In genomic region chr16:15857779-15858560, GRCh38 we compare ENCODE assay signal across 8 cellular contexts. TPM values are rescaled to one million over a fixed set of nuclear protein-coding genes. Genes with fewer than 3 reads are reported as not detected.
DNase-seq lines count a peak whose midpoint lies in the region; ATAC-seq, FAIRE-seq and TF ChIP-seq lines count a peak whose summit lies in the region.

No MANE protein-coding gene starts in this region.

- no peaks in the 10 kb centered on the region for H3K4me1 ChIP-seq in ovary (ENCODE audit: insufficient read depth)

- intact Hi-C loops in ovary (cut with DNase I): no loop called here

- in situ Hi-C loops in KBM-7 (cut with MboI; ENCODE audit: low pct_unique_long_range_greater_than_20kb, low sequenced_read_pairs): no loop called here

- ATAC-seq in T-helper 17 cell: no peak
- ATAC-seq in HG02852 (IDR thresholded peaks at IDR 0.05; ENCODE audit: unreplicated experiment): no peak

- WGBS in ovary, 3 donors: 0 to 1% (median 0%) methylated on average over 45 to 55 of the region's 55 CpGs

- no peaks in the 10 kb centered on the region for H3K9me3 ChIP-seq in T-helper 17 cell (ENCODE audit: control insufficient read depth, low read length, poor library complexity, severe bottlenecking)
- no peaks in the 10 kb centered on the region for H3K9me3 ChIP-seq in ovary

- DNase-seq in EL (peak; percentile 39), T-helper 17 cell (no peak), frontal cortex (ENCODE audit: low spot score in 2 of 2) (peak; percentile 54 to 70), ovary (peak; percentile 37 to 76 (median 67)), NCI-H226 (no peak), globus pallidus (ENCODE audit: low spot score) (no peak), KBM-7 (no peak)

- peaks cover 8% of the 10 kb centered on the region for H3K4me1 Mint-ChIP-seq in T-helper 17 cell

- H3K27me3 Mint-ChIP-seq in T-helper 17 cell: peaks cover 44% of the 10 kb centered on the region

- no peak for FAIRE-seq in frontal cortex (lab: Jason Lieb, UNC)

- no peak for TF ChIP-seq CTCF in ovary (IDR thresholded peaks at IDR 0.05)

- no peaks in the 10 kb centered on the region for H3K36me3 ChIP-seq in ovary

- H3K4me3 Mint-ChIP-seq in T-helper 17 cell: peak overlapping the region; percentile 66

- TF ChIP-seq EP300 in ovary (IDR thresholded peaks at IDR 0.05): no peak

- no peak overlapping the region for H3K27ac Mint-ChIP-seq in T-helper 17 cell

- no peaks in the 10 kb centered on the region for H3K27me3 ChIP-seq in ovary

- peak overlapping the region; percentile 47 for H3K4me3 ChIP-seq in ovary

- H3K27ac ChIP-seq in ovary: peak overlapping the region in 1 of 2 donors; percentile 72

- H3K36me3 Mint-ChIP-seq in T-helper 17 cell (ENCODE audit: low read depth): peaks cover 6% of the 10 kb centered on the region

- TF ChIP-seq POLR2A in ovary (IDR thresholded peaks at IDR 0.05): no peak

RNA-seq across cellular contexts. Expression of gene MYH11, which starts 1.1 kb away (rescaled TPM):
- under 1 TPM; 0.22 to 0.29 TPM for total RNA-seq in T-helper 17 cell
- total RNA-seq in frontal cortex: 1.2 TPM
- total RNA-seq in ovary: 100 to 1,000 TPM in 4 of 7 donors, 10 to 100 TPM in 3; 50.9 to 886 (median 263) TPM
- polyA plus RNA-seq in ovary: 1,000 to 10,000 TPM in 1 of 2 donors, 100 to 1,000 TPM in 1; 237 to 2,765 TPM

RNA-seq across cellular contexts. Expression of gene CEP20, which starts 30.4 kb away (rescaled TPM):
- total RNA-seq in T-helper 17 cell (10 to 100 TPM; 16.3 to 20.4 TPM), frontal cortex (44.8 TPM), ovary (10 to 100 TPM; 23.4 to 41.3 (median 30.9) TPM)
- polyA plus RNA-seq in ovary: 10 to 100 TPM; 26.8 to 44.4 TPM

Comparison
In these comparisons a context has a peak if more than half of its experiments do, and no peak if none do; other contexts are left out.
1. DNase-seq: peak in EL (single experiment), frontal cortex (2 of 2) and ovary (5 of 5); none in T-helper 17 cell (0 of 3), NCI-H226 (single experiment), globus pallidus (single experiment) and KBM-7 (single experiment).
2. RNA of gene MYH11, which starts 1.1 kb away (total RNA-seq): 50.9 to 886 TPM in ovary; 1.2 TPM in frontal cortex (single experiment) and 0.22 to 0.29 TPM in T-helper 17 cell; every median in the first group is over 10 times any median in the second.